In genomic region chr3:147297756-147298155, GRCh38 we compare ENCODE assay signal across 23 cellular contexts.
DNase-seq lines count a peak whose midpoint lies in the region; ATAC-seq and TF ChIP-seq lines count a peak whose summit lies in the region.
"Had no signal": no experiment of that assay in that cellular context is flagged by ENCODE, and none has a peak within 500 bp of the region (broad histone marks: within the 10 kb centered on the region; RNA-seq: fewer than 3 reads in every experiment).

No MANE protein-coding gene starts in this region.

- DNase-seq in GM23338 (ENCODE audit: low spot score) (no peak), SK-N-MC (ENCODE audit: low read depth, low spot score) (no peak), endothelial cell (ENCODE audit: low spot score) (no peak), osteoblast (ENCODE audit: insufficient read length, low spot score, missing footprints) (no peak), T-helper 17 cell (no peak), RWPE1 (ENCODE audit: low spot score) (no peak)
- DNase-seq: aorta; cerebellar nuclear complex; heart right ventricle; KBM-7; NCI-H1436 treated with DMSO at 0.1 percent for 48 hours; NCI-H524 treated with DMSO at 0.1 percent for 48 hours; retina; spleen; stimulated activated CD4-positive, alpha-beta T cell treated with anti-CD3 and anti-CD28 coated beads, Interleukin-4, amount 100 ng/mL, for 24 hours; stimulated activated naive CD4-positive, alpha-beta T cell had no signal

- H3K27me3 ChIP-seq in GM23338 (ENCODE audit: insufficient read depth), result no peaks in the 10 kb centered on the region
- H3K27me3 ChIP-seq in osteoblast (ENCODE audit: insufficient read depth, low read length), result no peaks in the 10 kb centered on the region
- H3K27me3 ChIP-seq: foreskin keratinocyte, heart right ventricle, spleen had no signal

- no peak overlapping the region for H3K4me3 ChIP-seq in GM23338
- H3K4me3 ChIP-seq in SK-N-MC, result peak overlapping the region; percentile 70
- no peak overlapping the region for H3K4me3 ChIP-seq in osteoblast (ENCODE audit: insufficient read depth, low read length)
- H3K4me3 ChIP-seq: heart right ventricle, spleen had no signal

- TF ChIP-seq CTCF in GM23338 (conservative IDR thresholded peaks at IDR 0.05; ENCODE audit: low read depth in 2 of 2) (no peak), endothelial cell (IDR thresholded peaks at IDR 0.05; ENCODE audit: unreplicated experiment) (no peak), osteoblast (IDR thresholded peaks at IDR 0.05; ENCODE audit: extremely low read depth, low read depth, low read length) (no peak), RWPE1 (conservative IDR thresholded peaks at IDR 0.05; ENCODE audit: low read depth) (no peak)

- H3K4me1 ChIP-seq in GM23338 (ENCODE audit: insufficient read depth) (no peaks in the 10 kb centered on the region), osteoblast (ENCODE audit: insufficient read depth, low read length) (peaks cover 15% of the 10 kb centered on the region)
- H3K4me1 ChIP-seq: foreskin keratinocyte, spleen had no signal

- H3K36me3 Mint-ChIP-seq in GM23338 (ENCODE audit: low read depth) (no peaks in the 10 kb centered on the region), endothelial cell (ENCODE audit: low read depth, unreplicated experiment) (no peaks in the 10 kb centered on the region), T-helper 17 cell (ENCODE audit: low read depth) (no peaks in the 10 kb centered on the region)
- H3K36me3 Mint-ChIP-seq: activated naive CD4-positive, alpha-beta T cell treated with anti-CD3 and anti-CD28 coated beads, Interleukin-2, amount 50 U/mL, for 24 hours had no signal

- no peak overlapping the region for H3K27ac Mint-ChIP-seq in GM23338
- H3K27ac Mint-ChIP-seq in endothelial cell (ENCODE audit: unreplicated experiment), result peak overlapping the region; percentile 98
- no peak overlapping the region for H3K27ac Mint-ChIP-seq in T-helper 17 cell
- H3K27ac Mint-ChIP-seq: activated naive CD4-positive, alpha-beta T cell treated with anti-CD3 and anti-CD28 coated beads, Interleukin-2, amount 50 U/mL, for 24 hours; T-helper 2 cell treated with Interferon-gamma antibody and Interleukin-4, amounts not matched to agents 5 μg/mL and 100 μg/mL, for 36 hours had no signal

- H3K27ac ChIP-seq in GM23338 (ENCODE audit: low read depth) (no peak overlapping the region), SK-N-MC (peak overlapping the region; percentile 51), osteoblast (ENCODE audit: low read depth, low read length) (peak overlapping the region; percentile 86), RWPE1 (no peak overlapping the region)
- H3K27ac ChIP-seq: C4-2B, epithelial cell of prostate, foreskin keratinocyte, heart right ventricle, spleen, VCaP had no signal

- CTCF ChIA-PET in RWPE1 (lab: Yijun Ruan, JAX), result interaction anchor here (0.7 kb wide), 1 partner anchor 561 kb away, joined by 3 read pairs; no protein-coding TSS in a partner anchor

- no peaks in the 10 kb centered on the region for H3K9me2 ChIP-seq in GM23338 (ENCODE audit: insufficient read depth)

- H3K79me2 ChIP-seq in GM23338 (replicated peaks; ENCODE audit: insufficient read depth) (no peaks in the 10 kb centered on the region), osteoblast (ENCODE audit: insufficient read depth, low read length) (no peaks in the 10 kb centered on the region)

- H3F3A ChIP-seq in GM23338 (replicated peaks; ENCODE audit: low read depth), result no peaks in the 10 kb centered on the region

- no peaks in the 10 kb centered on the region for H3K36me3 ChIP-seq in GM23338 (ENCODE audit: insufficient read depth)
- no peaks in the 10 kb centered on the region for H3K36me3 ChIP-seq in SK-N-MC (ENCODE audit: insufficient read depth, low read length)
- H3K36me3 ChIP-seq in osteoblast (ENCODE audit: insufficient read depth, low read length), result no peaks in the 10 kb centered on the region
- H3K36me3 ChIP-seq: heart right ventricle, spleen had no signal

- H3K4me1 Mint-ChIP-seq in GM23338 (peaks cover 12% of the 10 kb centered on the region), endothelial cell (ENCODE audit: unreplicated experiment) (peaks cover 18% of the 10 kb centered on the region), T-helper 17 cell (no peaks in the 10 kb centered on the region)
- H3K4me1 Mint-ChIP-seq: activated naive CD4-positive, alpha-beta T cell treated with anti-CD3 and anti-CD28 coated beads, Interleukin-2, amount 50 U/mL, for 24 hours had no signal

- no peak overlapping the region for H3K9ac ChIP-seq in SK-N-MC (ENCODE audit: insufficient read length)

- H4K20me1 ChIP-seq in GM23338 (replicated peaks; ENCODE audit: insufficient read depth), result no peaks in the 10 kb centered on the region
- no peaks in the 10 kb centered on the region for H4K20me1 ChIP-seq in osteoblast (ENCODE audit: insufficient read depth, low read length)

- H3K27me3 Mint-ChIP-seq in GM23338 (ENCODE audit: insufficient read depth, low read depth, poor library complexity), result no peaks in the 10 kb centered on the region
- no peaks in the 10 kb centered on the region for H3K27me3 Mint-ChIP-seq in endothelial cell (ENCODE audit: unreplicated experiment)
- H3K27me3 Mint-ChIP-seq in T-helper 17 cell, result no peaks in the 10 kb centered on the region
- H3K27me3 Mint-ChIP-seq: activated naive CD4-positive, alpha-beta T cell treated with anti-CD3 and anti-CD28 coated beads, Interleukin-2, amount 50 U/mL, for 24 hours had no signal

- H3K4me2 ChIP-seq in GM23338, result no peak overlapping the region
- H3K4me2 ChIP-seq in osteoblast (ENCODE audit: insufficient read depth, low read length), result peak overlapping the region; percentile 65

- H3K4me3 Mint-ChIP-seq in GM23338 (no peak overlapping the region), endothelial cell (ENCODE audit: unreplicated experiment) (no peak overlapping the region), T-helper 17 cell (no peak overlapping the region)
- H3K4me3 Mint-ChIP-seq: activated naive CD4-positive, alpha-beta T cell treated with anti-CD3 and anti-CD28 coated beads, Interleukin-2, amount 50 U/mL, for 24 hours; T-helper 2 cell treated with Interferon-gamma antibody and Interleukin-4, amounts not matched to agents 5 μg/mL and 100 μg/mL, for 36 hours had no signal

- ATAC-seq in GM23338 (peak; percentile 33; the same call in 1 of the 3 replicates), HG03108 (IDR thresholded peaks at IDR 0.05; ENCODE audit: unreplicated experiment) (no peak), T-helper 17 cell (no peak)
- ATAC-seq: foreskin keratinocyte had no signal

- no peak overlapping the region for H2AFZ ChIP-seq in GM23338
- H2AFZ ChIP-seq in osteoblast (ENCODE audit: low read length), result peak overlapping the region; percentile 9

- H3K9me3 Mint-ChIP-seq in GM23338, result no peaks in the 10 kb centered on the region
- H3K9me3 Mint-ChIP-seq in endothelial cell (ENCODE audit: unreplicated experiment), result no peaks in the 10 kb centered on the region
- H3K9me3 Mint-ChIP-seq: activated naive CD4-positive, alpha-beta T cell treated with anti-CD3 and anti-CD28 coated beads, Interleukin-2, amount 50 U/mL, for 24 hours; T-helper 2 cell treated with Interferon-gamma antibody and Interleukin-4, amounts not matched to agents 5 μg/mL and 100 μg/mL, for 36 hours had no signal

- no peaks in the 10 kb centered on the region; the same call in 1 of the 2 replicates for H3K9me3 ChIP-seq in SK-N-MC (ENCODE audit: low read depth, low read length)
- H3K9me3 ChIP-seq in osteoblast (ENCODE audit: low read depth, low read length), result no peaks in the 10 kb centered on the region
- H3K9me3 ChIP-seq in T-helper 17 cell (ENCODE audit: control insufficient read depth, low read length, poor library complexity, severe bottlenecking), result no peaks in the 10 kb centered on the region
- H3K9me3 ChIP-seq: heart right ventricle, spleen had no signal

- POLR2A ChIA-PET in RWPE1 (lab: Yijun Ruan, JAX; ENCODE audit: low non-redundant PET), result no interaction called here

Comparison
In these comparisons a context has a peak if more than half of its experiments do, and no peak if none do; other contexts are left out.
1. H3K27ac ChIP-seq: peak in SK-N-MC (single experiment) and osteoblast (single experiment); none in GM23338 (single experiment) and RWPE1 (single experiment).